In the genomic region with DNA sequence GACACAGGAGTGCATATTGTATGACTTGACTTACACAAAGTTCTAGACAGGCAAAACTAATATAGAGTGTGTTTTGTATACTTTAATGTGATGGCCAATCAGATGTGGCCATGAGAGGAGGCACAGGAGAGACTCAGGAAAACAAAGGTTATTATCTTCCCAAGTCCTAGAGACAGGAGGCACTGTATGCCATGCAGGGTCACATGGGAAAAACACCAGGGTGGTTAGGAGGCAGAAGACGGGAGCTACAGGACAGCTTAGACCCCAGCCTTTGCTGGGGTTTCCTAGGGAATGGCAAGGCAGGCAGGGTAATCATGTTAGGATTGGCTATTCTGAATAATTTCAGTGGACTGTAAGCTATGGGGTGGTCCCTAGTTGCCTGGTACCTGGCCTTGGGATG, we compare ENCODE assay signal across 27 cellular contexts.
"Had no signal": no experiment of that assay in that cellular context is flagged by ENCODE, and none has a peak within 500 bp of the region (broad histone marks: within the 10 kb centered on the region; RNA-seq: fewer than 3 reads in every experiment).

No MANE protein-coding gene starts in this region.

- H3K9me3 Mint-ChIP-seq: stimulated activated naive CD8-positive, alpha-beta T cell treated with anti-CD3 and anti-CD28 coated beads, Interleukin-15, Interleukin-2, amounts not matched to agents 100 ng/mL and 50 ng/mL, for 24 hours; type B pancreatic cell had no signal

- H3K4me3 Mint-ChIP-seq: stimulated activated effector memory CD8-positive, alpha-beta T cell treated with anti-CD3 and anti-CD28 coated beads, Interleukin-12 subunit alpha, Interleukin-12 subunit beta, amount 100 ng/mL, for 72 hours; stimulated activated naive B cell treated with anti-CD40 and anti-IgM and Interleukin-4, amounts not matched to agents 10 μg/mL and 1 μg/mL and 100 μg/mL, for 72 hours; stimulated activated naive CD8-positive, alpha-beta T cell treated with anti-CD3 and anti-CD28 coated beads, Interleukin-15, amount 100 ng/mL, for 72 hours; stimulated activated naive CD8-positive, alpha-beta T cell treated with anti-CD3 and anti-CD28 coated beads, Interleukin-15, Interleukin-2, amounts not matched to agents 100 ng/mL and 50 ng/mL, for 24 hours; type B pancreatic cell had no signal

- H3K27ac ChIP-seq: stomach, suprapubic skin, testis, thoracic aorta, thyroid gland, tibial artery, tibial nerve, transverse colon, upper lobe of left lung, upper lobe of right lung, uterus, vagina had no signal

- H3K36me3 Mint-ChIP-seq: stimulated activated effector memory CD8-positive, alpha-beta T cell treated with anti-CD3 and anti-CD28 coated beads, Interleukin-12 subunit alpha, Interleukin-12 subunit beta, amount 100 ng/mL, for 72 hours; stimulated activated naive B cell treated with anti-CD40 and anti-IgM and Interleukin-4, amounts not matched to agents 10 μg/mL and 1 μg/mL and 100 μg/mL, for 72 hours; type B pancreatic cell had no signal

- H3K4me1 ChIP-seq: stomach, suprapubic skin, thyroid gland, tibial artery, tibial nerve, transverse colon, upper lobe of left lung, upper lobe of right lung, uterus, vagina had no signal

- H3K27me3 ChIP-seq: stomach, suprapubic skin, testis, thyroid gland, tibial artery, tibial nerve, transverse colon, upper lobe of left lung, upper lobe of right lung, uterus, vagina had no signal

- H3K27me3 Mint-ChIP-seq: stimulated activated naive B cell treated with anti-CD40 and anti-IgM and Interleukin-4, amounts not matched to agents 10 μg/mL and 1 μg/mL and 100 μg/mL, for 72 hours; stimulated activated naive CD8-positive, alpha-beta T cell treated with anti-CD3 and anti-CD28 coated beads, Interleukin-15, amount 100 ng/mL, for 72 hours; stimulated activated naive CD8-positive, alpha-beta T cell treated with anti-CD3 and anti-CD28 coated beads, Interleukin-15, Interleukin-2, amounts not matched to agents 100 ng/mL and 50 ng/mL, for 24 hours had no signal

- H3K36me3 ChIP-seq: stomach, suprapubic skin, thoracic aorta, thyroid gland, tibial artery, tibial nerve, transverse colon, upper lobe of left lung, upper lobe of right lung, uterus, vagina had no signal

- DNase-seq: stimulated activated CD4-positive, alpha-beta T cell treated with anti-CD3 and anti-CD28 coated beads, Interleukin-2, amount 100 ng/mL, for 48 hours; stimulated activated CD4-positive, alpha-beta T cell treated with anti-CD3 and anti-CD28 coated beads, Interleukin-4, amount 100 ng/mL, for 1 hour; stimulated activated CD4-positive, alpha-beta T cell treated with anti-CD3 and anti-CD28 coated beads, Interleukin-4, amount 100 ng/mL, for 24 hours; stimulated activated CD4-positive, alpha-beta T cell treated with anti-CD3 and anti-CD28 coated beads, Interleukin-4, amount 100 ng/mL, for 4 hours; stimulated activated CD8-positive, alpha-beta memory T cell treated with anti-CD3 and anti-CD28 coated beads, Interleukin-4, amount 100 ng/mL, for 48 hours; stimulated activated naive B cell treated with anti-CD40 and anti-IgM and Interleukin-4, amounts not matched to agents 10 μg/mL and 1 μg/mL and 100 μg/mL, for 72 hours; stimulated activated naive CD4-positive, alpha-beta T cell; stimulated activated naive CD4-positive, alpha-beta T cell treated with Interleukin-2 at 50 U/mL for 16 hours; stimulated activated naive CD8-positive, alpha-beta T cell treated with anti-CD3 and anti-CD28 coated beads, Interleukin-15, amount 100 ng/mL, for 72 hours; stimulated activated naive CD8-positive, alpha-beta T cell treated with anti-CD3 and anti-CD28 coated beads, Interleukin-15, Interleukin-2, amounts not matched to agents 100 U/mL and 50 U/mL, for 24 hours; stomach; substantia nigra; testis; thyroid gland; tibial artery; transverse colon; trophoblast cell; upper lobe of left lung; upper lobe of right lung; uterus had no signal

- H3K4me1 Mint-ChIP-seq: stimulated activated effector memory CD8-positive, alpha-beta T cell treated with anti-CD3 and anti-CD28 coated beads, Interleukin-12 subunit alpha, Interleukin-12 subunit beta, amount 100 ng/mL, for 72 hours; stimulated activated naive B cell treated with anti-CD40 and anti-IgM and Interleukin-4, amounts not matched to agents 10 μg/mL and 1 μg/mL and 100 μg/mL, for 72 hours; stimulated activated naive CD8-positive, alpha-beta T cell treated with anti-CD3 and anti-CD28 coated beads, Interleukin-15, amount 100 ng/mL, for 72 hours had no signal

- ATAC-seq: stimulated activated effector memory CD8-positive, alpha-beta T cell treated with anti-CD3 and anti-CD28 coated beads, Interleukin-12 subunit alpha, Interleukin-12 subunit beta, amount 100 ng/mL, for 72 hours; stimulated activated naive B cell treated with anti-CD40 and anti-IgM and Interleukin-4, amounts not matched to agents 10 μg/mL and 1 μg/mL and 100 μg/mL, for 72 hours; stimulated activated naive CD8-positive, alpha-beta T cell treated with anti-CD3 and anti-CD28 coated beads, Interleukin-15, amount 100 ng/mL, for 72 hours; stimulated activated naive CD8-positive, alpha-beta T cell treated with anti-CD3 and anti-CD28 coated beads, Interleukin-15, Interleukin-2, amounts not matched to agents 100 U/mL and 50 U/mL, for 24 hours; upper lobe of right lung had no signal

- H3K27ac Mint-ChIP-seq: stimulated activated effector memory CD8-positive, alpha-beta T cell treated with anti-CD3 and anti-CD28 coated beads, Interleukin-12 subunit alpha, Interleukin-12 subunit beta, amount 100 ng/mL, for 72 hours; stimulated activated naive B cell treated with anti-CD40 and anti-IgM and Interleukin-4, amounts not matched to agents 10 μg/mL and 1 μg/mL and 100 μg/mL, for 72 hours; stimulated activated naive CD8-positive, alpha-beta T cell treated with anti-CD3 and anti-CD28 coated beads, Interleukin-15, amount 100 ng/mL, for 72 hours; stimulated activated naive CD8-positive, alpha-beta T cell treated with anti-CD3 and anti-CD28 coated beads, Interleukin-15, Interleukin-2, amounts not matched to agents 100 ng/mL and 50 ng/mL, for 24 hours; type B pancreatic cell had no signal

- H3K4me3 ChIP-seq: stomach, suprapubic skin, testis, thoracic aorta, thyroid gland, tibial artery, tibial nerve, transverse colon, upper lobe of left lung, upper lobe of right lung, uterus, vagina had no signal
